ENCODE assay signal across 23 cellular contexts in genomic region chr7:116824449-116824848, GRCh38.
"Had no signal": no experiment of that assay in that cellular context is flagged by ENCODE, and none has a peak within 500 bp of the region (broad histone marks: within the 10 kb centered on the region; RNA-seq: fewer than 3 reads in every experiment).

No MANE protein-coding gene starts in this region.

- H3K4me1 ChIP-seq: colonic mucosa, esophagus squamous epithelium, gastrocnemius medialis, heart right ventricle, left lung, lower lobe of right lung had no signal

- H3K27me3 ChIP-seq: colonic mucosa, esophagus squamous epithelium, gastrocnemius medialis, heart right ventricle, left lung had no signal

- H3K36me3 ChIP-seq: colonic mucosa, esophagus squamous epithelium, gastrocnemius medialis, heart right ventricle, left lung, lower lobe of right lung had no signal

- H3K27ac ChIP-seq: colonic mucosa, epithelial cell of prostate, esophagus squamous epithelium, gastrocnemius medialis, heart right ventricle, left lung, lower lobe of right lung had no signal

- H3K4me3 ChIP-seq: colonic mucosa, esophagus squamous epithelium, gastrocnemius medialis, heart right ventricle, left lung, lower lobe of right lung had no signal

- ATAC-seq: effector memory CD8-positive, alpha-beta T cell; esophagus mucosa; gastrocnemius medialis; heart right ventricle; left cardiac atrium; left lung; left ventricle myocardium superior; lower lobe of right lung; naive thymus-derived CD4-positive, alpha-beta T cell had no signal

- DNase-seq: colonic mucosa; cortex of kidney; effector CD8-positive, alpha-beta T cell; effector memory CD8-positive, alpha-beta T cell; endodermal cell; erythroblast; esophagus squamous epithelium; foreskin fibroblast; foreskin melanocyte; gastrocnemius medialis; glutamatergic neuron; head of caudate nucleus; heart right ventricle; hippocampal formation; left cardiac atrium; left lung; left ventricle myocardium superior; lower lobe of right lung; mesenchymal stem cell; midbrain; naive thymus-derived CD4-positive, alpha-beta T cell had no signal

- H3K9me3 ChIP-seq: colonic mucosa, esophagus squamous epithelium, left lung, lower lobe of right lung had no signal
